Comparison of ENCODE assay signal across 9 cellular contexts in genomic region chr20:22586645-22587310, GRCh38. TPM values are rescaled to one million over a fixed set of nuclear protein-coding genes. Genes with fewer than 3 reads are reported as not detected.
DNase-seq lines count a peak whose midpoint lies in the region; ATAC-seq and TF ChIP-seq lines count a peak whose summit lies in the region.
"Had no signal": no experiment of that assay in that cellular context is flagged by ENCODE, and none has a peak within 500 bp of the region (broad histone marks: within the 10 kb centered on the region; RNA-seq: fewer than 3 reads in every experiment).

No MANE protein-coding gene starts in this region.

- no peak overlapping the region for H3K23ac ChIP-seq in mesendoderm (ENCODE audit: low read length)

- no peak overlapping the region for H2BK120ac ChIP-seq in mesendoderm (ENCODE audit: low read depth, low read length)

- H3K56ac ChIP-seq in mesendoderm (ENCODE audit: low read length) = peak overlapping the region; percentile 71

- H4K8ac ChIP-seq in mesendoderm (ENCODE audit: low read depth, low read length) = no peak overlapping the region

- no peak overlapping the region for H2BK5ac ChIP-seq in mesendoderm (ENCODE audit: low read length)

- H3K79me1 ChIP-seq in mesendoderm (ENCODE audit: low read length) = no peaks in the 10 kb centered on the region

- H2AK5ac ChIP-seq in mesendoderm (ENCODE audit: low read length) = no peak overlapping the region

- H3K27ac ChIP-seq in C4-2B (no peak overlapping the region), mesendoderm (ENCODE audit: low read depth, low read length) (no peak overlapping the region)

- peak; percentile 55 for DNase-seq in HT-29 (ENCODE audit: low spot score)
- peak in 1 of 2 donors; percentile 10 for DNase-seq in cardiac fibroblast (ENCODE audit: low read depth in 2 of 2)
- DNase-seq in mesendoderm = peak; percentile 75
- no peak for DNase-seq in NCI-H2227 treated with DMSO at 0.1 percent for 48 hours (lab: John Stamatoyannopoulos, UW)
- no peak for DNase-seq in SW 1271 (lab: John Stamatoyannopoulos, UW)
- DNase-seq: left cardiac atrium had no signal

- no peaks in the 10 kb centered on the region for H3K79me2 ChIP-seq in mesendoderm (ENCODE audit: control insufficient read depth, insufficient read depth, low read length)

- H3K18ac ChIP-seq in mesendoderm (ENCODE audit: low read length) = no peak overlapping the region

- H3K9ac ChIP-seq in mesendoderm (ENCODE audit: low read length) = peak overlapping the region; percentile 45

- H3K4me3 ChIP-seq in cardiac fibroblast (replicated peaks in 1 of 2; ENCODE audit: low read depth in 2 of 2, low read length in 2 of 2) (no peak overlapping the region), mesendoderm (ENCODE audit: low read length) (no peak overlapping the region)

- H3K4ac ChIP-seq in mesendoderm (ENCODE audit: low read depth, low read length) = no peak overlapping the region

- no peak overlapping the region for H2BK15ac ChIP-seq in mesendoderm (replicated peaks; ENCODE audit: low read depth)

- TF ChIP-seq CTCF in C4-2B (conservative IDR thresholded peaks at IDR 0.05) (peak; percentile 85), cardiac fibroblast (IDR thresholded peaks at IDR 0.05; ENCODE audit: low read depth, low read length) (peak; percentile 44)

- no peak overlapping the region for H4K5ac ChIP-seq in mesendoderm (ENCODE audit: low read length)

- no peaks in the 10 kb centered on the region for H3K4me1 ChIP-seq in mesendoderm (ENCODE audit: control insufficient read depth, low read depth, low read length)

- no peaks in the 10 kb centered on the region for H3K36me3 ChIP-seq in mesendoderm (ENCODE audit: control insufficient read depth, insufficient read depth, low read length)

- peak overlapping the region; percentile 11 for H3K4me2 ChIP-seq in mesendoderm (ENCODE audit: low read length)

- no peak for ATAC-seq in GM21390 (IDR thresholded peaks at IDR 0.05; ENCODE audit: unreplicated experiment)
- no peak for ATAC-seq in HG02970 (IDR thresholded peaks at IDR 0.05; ENCODE audit: low FRiP score, unreplicated experiment)

- peaks cover 43% of the 10 kb centered on the region for H3K27me3 ChIP-seq in mesendoderm (ENCODE audit: insufficient read depth, low read length, poor library complexity)

- no CpG with 5 or more reads among the region's 47 CpGs for WGBS in mesendoderm (ENCODE audit: extremely low coverage, insufficient coverage, low lambda C conversion rate)

RNA-seq across cellular contexts. Expression of gene FOXA2, which starts 2.4 kb away (rescaled TPM):
- total RNA-seq in HT-29 (2014; rRNA removed; shearing (Covaris generic)) = 9.1 and 9.4 TPM in 2 replicates
- 5.9 TPM for polyA plus RNA-seq in mesendoderm (2013, experiment 1 of 2)
- 5.6 TPM for polyA plus RNA-seq in mesendoderm (2013, experiment 2 of 2)
- total RNA-seq: left cardiac atrium had no signal

Comparison
In these comparisons a context has a peak if more than half of its experiments do, and no peak if none do; other contexts are left out.
1. DNase-seq: peak in HT-29 (single experiment) and mesendoderm (single experiment); none in NCI-H2227 treated with DMSO at 0.1 percent for 48 hours (single experiment) and SW 1271 (0 of 2).